24 cellular contexts compared by ENCODE assay signal in genomic region chr1:7719468-7720104, GRCh38.
"Had no signal": no experiment of that assay in that cellular context is flagged by ENCODE, and none has a peak within 500 bp of the region (broad histone marks: within the 10 kb centered on the region; RNA-seq: fewer than 3 reads in every experiment).

No MANE protein-coding gene starts in this region.

- H3K4me1 ChIP-seq: adrenal gland, body of pancreas, vagina had no signal

- DNase-seq: activated CD4-positive, alpha-beta T cell treated with anti-CD3 and anti-CD28 coated beads for 48 hours; activated CD4-positive, alpha-beta T cell treated with anti-CD3 and anti-CD28 coated beads, Interleukin-2, amount 50 U/mL, for 48 hours; activated CD8-positive, alpha-beta memory T cell treated with anti-CD3 and anti-CD28 coated beads for 24 hours; activated effector memory CD4-positive, alpha-beta T cell treated with Interleukin-2 at 50 U/mL for 16 hours; activated naive CD4-positive, alpha-beta T cell treated with Interleukin-2 at 50 U/mL for 16 hours; adrenal gland; aorta; body of pancreas; dorsolateral prefrontal cortex; foreskin fibroblast; naive thymus-derived CD8-positive, alpha-beta T cell; retina; stimulated activated CD4-positive, alpha-beta T cell treated with anti-CD3 and anti-CD28 coated beads, Interleukin-4, amount 100 ng/mL, for 1 hour; stimulated activated naive CD8-positive, alpha-beta T cell treated with anti-CD3 and anti-CD28 coated beads, Interleukin-15, Interleukin-2, amounts not matched to agents 100 U/mL and 50 U/mL, for 24 hours; T-helper 1 cell; trophoblast cell had no signal

- ATAC-seq: activated CD4-positive, CD25-positive, alpha-beta regulatory T cell treated with anti-CD3 and anti-CD28 coated beads, Interleukin-2, amount 50 U/mL, for 24 hours; body of pancreas; naive thymus-derived CD8-positive, alpha-beta T cell; stimulated activated naive CD8-positive, alpha-beta T cell treated with anti-CD3 and anti-CD28 coated beads, Interleukin-15, Interleukin-2, amounts not matched to agents 100 U/mL and 50 U/mL, for 24 hours had no signal

- H3K9me3 ChIP-seq: adrenal gland, body of pancreas, thoracic aorta, vagina had no signal

- H3K4me3 ChIP-seq: adrenal gland, body of pancreas, cardiac muscle cell, coronary artery, dorsolateral prefrontal cortex, thoracic aorta, vagina had no signal

- H3K4me3 Mint-ChIP-seq: activated naive CD8-positive, alpha-beta T cell; mesothelial cell of epicardium; naive thymus-derived CD8-positive, alpha-beta T cell had no signal

- H3K27ac ChIP-seq: adrenal gland, body of pancreas, cardiac muscle cell, thoracic aorta, vagina, VCaP had no signal

- H3K27me3 ChIP-seq: adrenal gland, body of pancreas, cardiac muscle cell, dorsolateral prefrontal cortex, vagina had no signal

- H3K4me1 Mint-ChIP-seq: mesothelial cell of epicardium; naive thymus-derived CD8-positive, alpha-beta T cell had no signal

- H3K36me3 Mint-ChIP-seq: activated naive CD8-positive, alpha-beta T cell; mesothelial cell of epicardium; naive thymus-derived CD8-positive, alpha-beta T cell had no signal

- H3K36me3 ChIP-seq: adrenal gland, cardiac muscle cell, thoracic aorta, vagina had no signal

- H3K9me3 Mint-ChIP-seq: mesothelial cell of epicardium; naive thymus-derived CD8-positive, alpha-beta T cell had no signal

- H3K27ac Mint-ChIP-seq: activated naive CD8-positive, alpha-beta T cell; mesothelial cell of epicardium had no signal
